ENCODE assay signal across 8 cellular contexts in genomic region chr6:146543940-146544661, GRCh38. TPM values are rescaled to one million over a fixed set of nuclear protein-coding genes. Genes with fewer than 3 reads are reported as not detected.
DNase-seq lines count a peak whose midpoint lies in the region; ATAC-seq, FAIRE-seq and TF ChIP-seq lines count a peak whose summit lies in the region.

No MANE protein-coding gene starts in this region.

- 23% methylated on average over 33 of the region's 34 CpGs for WGBS in GM12878 (ENCODE audit: insufficient coverage, insufficient replicate concordance, low lambda C conversion rate, missing lambda C conversion rate)
- no CpG with 5 or more reads among the region's 34 CpGs for WGBS in iPS DF 6.9 (ENCODE audit: insufficient coverage, insufficient read length)

- H3K27ac ChIP-seq in GM12878 (ENCODE audit: control insufficient read depth, insufficient read depth) (no peak overlapping the region), iPS DF 6.9 (ENCODE audit: low read length) (no peak overlapping the region)

- CTCF ChIA-PET in BJ (lab: Yijun Ruan, JAX) = interaction anchor here (1.0 to 1.5 kb wide), 5 partner anchors 8 to 158 kb away, joined by 3 to 7 read pairs (median 4); no protein-coding TSS in a partner anchor
- CTCF ChIA-PET in GM12878 (lab: Yijun Ruan, JAX) = interaction anchor here (0.5 kb wide), 1 partner anchor 156 kb away, joined by 3 read pairs; no protein-coding TSS in a partner anchor

- no peaks in the 10 kb centered on the region for H3K4me1 ChIP-seq in GM12878 (ENCODE audit: control insufficient read depth, insufficient read depth, low read length)
- H3K4me1 ChIP-seq in iPS DF 6.9 (ENCODE audit: control insufficient read depth, insufficient read depth, low read length) = no peaks in the 10 kb centered on the region; the same call in 1 of the 2 replicates

- FAIRE-seq in GM12878 (lab: Jason Lieb, UNC) = no peak

- H3K4me3 ChIP-seq in BJ (ENCODE audit: low read depth, low read length) (peak overlapping the region; percentile 94), NB4 (ENCODE audit: low read depth, low read length) (peak overlapping the region; percentile 76), GM12878 (no peak overlapping the region), iPS DF 6.9 (ENCODE audit: low read length) (peak overlapping the region; percentile 86)

- no peaks in the 10 kb centered on the region for H3K27me3 ChIP-seq in BJ (ENCODE audit: control insufficient read depth, insufficient read depth, low read length)
- H3K27me3 ChIP-seq in GM12878 (replicated peaks in 1 of 2; ENCODE audit: control insufficient read depth in 2 of 2, insufficient read depth in 2 of 2, low read length in 1 of 2) = no peaks in the 10 kb centered on the region; a peak in 3 of 4 replicates
- no peaks in the 10 kb centered on the region for H3K27me3 ChIP-seq in iPS DF 6.9 (ENCODE audit: control insufficient read depth, insufficient read depth, low read length)

- SMC1A ChIA-PET in GM12878 (lab: Charles Lee; ENCODE audit: uncharacterized antibody, unreplicated experiment) = no interaction called here

- peak overlapping the region; percentile 33 for H2AFZ ChIP-seq in GM12878 (ENCODE audit: control insufficient read depth, low read depth, low read length)

- no peaks in the 10 kb centered on the region for H3K79me2 ChIP-seq in GM12878 (ENCODE audit: control insufficient read depth, insufficient read depth, low read length)

- H3K36me3 ChIP-seq in BJ (ENCODE audit: control insufficient read depth, insufficient read depth, low read length) = no peaks in the 10 kb centered on the region
- no peaks in the 10 kb centered on the region for H3K36me3 ChIP-seq in GM12878 (ENCODE audit: control insufficient read depth in 2 of 2, insufficient read depth in 2 of 2, low read length in 1 of 2)
- no peaks in the 10 kb centered on the region for H3K36me3 ChIP-seq in iPS DF 6.9 (ENCODE audit: control insufficient read depth, insufficient read depth, low read length)

- TF ChIP-seq POLR2A in NB4 (IDR thresholded peaks at IDR 0.05; ENCODE audit: extremely low read depth, insufficient read length) (no peak), GM12878 (IDR thresholded peaks at IDR 0.05; ENCODE audit: low read depth, low read length) (no peak)

- H3K4me2 ChIP-seq in GM12878 (ENCODE audit: control insufficient read depth, insufficient read depth) = peak overlapping the region; percentile 42; the same call in 1 of the 2 replicates

- in situ Hi-C loops in GM12878 (cut with MboI) = no loop called here

- intact Hi-C loops in GM12878 (cut with micrococcal nuclease; ENCODE audit: unreplicated experiment) = no loop called here

- POLR2A ChIA-PET in BJ (lab: Charles Lee) (no interaction called here), GM12878 (lab: Charles Lee) (interaction anchor here (0.5 kb wide), 1 partner anchor 117 kb away, joined by 3 read pairs; no protein-coding TSS in a partner anchor)

- TF ChIP-seq CTCF in BJ (IDR thresholded peaks at IDR 0.05; ENCODE audit: insufficient read depth, low read depth, low read length) (no peak), NB4 (IDR thresholded peaks at IDR 0.05; ENCODE audit: low read depth, low read length) (no peak), GM12878 (IDR thresholded peaks at IDR 0.05 in 2 of 3, conservative IDR thresholded peaks at IDR 0.05 in 1 of 3; ENCODE audit: control insufficient read depth in 2 of 3, extremely low read depth in 1 of 3, insufficient read depth in 1 of 3, low read depth in 3 of 3, low read length in 3 of 3) (no peak)

- TF ChIP-seq EP300 in GM12878 (IDR thresholded peaks at IDR 0.05; ENCODE audit: borderline replicate concordance in 1 of 2, control insufficient read depth in 1 of 2, low read depth in 2 of 2, low read length in 2 of 2) = no peak

- DNase-seq in BJ (ENCODE audit: low read depth) = no peak
- DNase-seq in NB4 (ENCODE audit: low read depth) = peak; percentile 67
- no peak for DNase-seq in GM12878 (ENCODE audit: low read depth, low spot score)
- DNase-seq in iPS DF 6.9 (ENCODE audit: low read depth, low spot score) = no peak
- peak; percentile 6 for DNase-seq in putamen (ENCODE audit: low spot score)
- DNase-seq in central memory CD4-positive, alpha-beta T cell = no peak
- no peak for DNase-seq in NCI-H187 treated with DMSO at 0.1 percent for 48 hours (lab: John Stamatoyannopoulos, UW)

- TF ChIP-seq RAD21 in GM12878 (IDR thresholded peaks at IDR 0.05; ENCODE audit: insufficient read depth, low read depth, low read length) = no peak

- RAD21 ChIA-PET in GM12878 (lab: Charles Lee; ENCODE audit: unreplicated experiment) = no interaction called here

- no peaks in the 10 kb centered on the region for H4K20me1 ChIP-seq in GM12878 (ENCODE audit: control insufficient read depth, insufficient read depth)

- ATAC-seq in GM21447 (IDR thresholded peaks at IDR 0.05; ENCODE audit: unreplicated experiment) (peak; percentile 23), GM12878 (peak; percentile 13)

- H3K9me3 ChIP-seq in GM12878 (replicated peaks; ENCODE audit: control insufficient read depth, insufficient read depth, low read length) = no peaks in the 10 kb centered on the region
- no peaks in the 10 kb centered on the region for H3K9me3 ChIP-seq in iPS DF 6.9 (ENCODE audit: control insufficient read depth, insufficient read depth, low read length)

- H3K9ac ChIP-seq in GM12878 (ENCODE audit: control insufficient read depth, insufficient read depth, low read length) = no peak overlapping the region; the same call in 1 of the 2 replicates

- no TSS peak for BruUV-seq in GM12878 (replicated peaks; lab: Mats Ljungman, UMichigan)

TF ChIP-seq in GM12878, 131 proteins besides CTCF, POLR2A, EP300 and RAD21 (continues in another document):
- no peak for TF ChIP-seq CHD4 (IDR thresholded peaks at IDR 0.05)
- no peak for TF ChIP-seq HDGF (IDR thresholded peaks at IDR 0.05)
- no peak for TF ChIP-seq SP1 (IDR thresholded peaks at IDR 0.05; ENCODE audit: low read depth, low read length)
- no peak for TF ChIP-seq FOXK2 (IDR thresholded peaks at IDR 0.05)
- no peak for TF ChIP-seq WRNIP1 (IDR thresholded peaks at IDR 0.05; ENCODE audit: borderline replicate concordance, low read depth, low read length)
- no peak for TF ChIP-seq KDM1A (IDR thresholded peaks at IDR 0.05; ENCODE audit: borderline replicate concordance)
- no peak for TF ChIP-seq ZBED1 (IDR thresholded peaks at IDR 0.05; ENCODE audit: borderline replicate concordance)

RNA-seq across cellular contexts. Expression of gene RAB32, which starts 0.5 kb away (rescaled TPM):
- polyA plus RNA-seq in BJ (2011; rRNA removed) (77.3 and 86.5 TPM in 2 replicates), GM12878 (2011; rRNA removed) (0.39 and 0.50 TPM in 2 replicates), GM12878 (2014; fragmentation: Illumina TruSeq; extraction: Trizol) (not detected in 2 replicates), GM12878 (2014; fragmentation: Nextera tagmentation; extraction: Ambion mirVana) (not detected), GM12878 (2014; rRNA removed) (not detected in 2 replicates), GM12878 (2016; fragmentation: Nextera tagmentation; extraction: Ambion mirVana) (not detected)
- polyA minus RNA-seq in BJ (2011; rRNA and poly(A)+ RNA removed) = 9.2 and 16.6 TPM in 2 replicates
- total RNA-seq in GM12878 (2013; cell fraction: nucleolus; rRNA removed) = not detected in 2 replicates
- total RNA-seq in GM12878 (2014; rRNA removed) (not detected in 2 replicates), GM12878 (2014; rRNA removed; fragmentation: Illumina TruSeq; extraction: Trizol) (not detected in 2 replicates), GM12878 (2021) (not detected in 2 replicates)
- 0.31 TPM for polyA plus RNA-seq in GM12878 (2011; ENCODE audit: low read depth)
- polyA plus RNA-seq in GM12878 (2011; cell fraction: cytosol; rRNA removed) = 0.25 and 0.39 TPM in 2 replicates
- 0.10 and 0.18 TPM in 2 replicates for polyA plus RNA-seq in GM12878 (2011; cell fraction: nucleus; rRNA removed)
- 0.60 and 0.76 TPM in 2 replicates for polyA plus RNA-seq in GM12878 (2012)
- 0.15 TPM in 1 of 2 replicates, not detected in the other for polyA minus RNA-seq in GM12878 (2011; rRNA and poly(A)+ RNA removed)
- polyA minus RNA-seq in GM12878 (2011; cell fraction: cytosol; rRNA and poly(A)+ RNA removed) = not detected in 2 replicates
- polyA minus RNA-seq in GM12878 (2011; cell fraction: nucleus; rRNA and poly(A)+ RNA removed) = 0.24 TPM in 1 of 2 replicates, not detected in the other

RNA-seq across cellular contexts. Expression of gene ADGB, which starts 54.7 kb away (rescaled TPM):
- not detected in 2 replicates for polyA plus RNA-seq in BJ (2011; rRNA removed)
- polyA minus RNA-seq in BJ (2011; rRNA and poly(A)+ RNA removed) = not detected in 2 replicates
- total RNA-seq in GM12878 (2013; cell fraction: nucleolus; rRNA removed) = not detected in 2 replicates
- total RNA-seq in GM12878 (2014; rRNA removed) = not detected in 2 replicates
- total RNA-seq in GM12878 (2014; rRNA removed; fragmentation: Illumina TruSeq; extraction: Trizol) = not detected in 2 replicates
- total RNA-seq in GM12878 (2021) = not detected in 2 replicates
- not detected for polyA plus RNA-seq in GM12878 (2011; ENCODE audit: low read depth)
- polyA plus RNA-seq in GM12878 (2011; rRNA removed) = not detected in 2 replicates
- polyA plus RNA-seq in GM12878 (2011; cell fraction: cytosol; rRNA removed) = not detected in 2 replicates
- not detected in 2 replicates for polyA plus RNA-seq in GM12878 (2011; cell fraction: nucleus; rRNA removed)
- polyA plus RNA-seq in GM12878 (2012) = not detected in 2 replicates
- polyA plus RNA-seq in GM12878 (2014; fragmentation: Illumina TruSeq; extraction: Trizol) = not detected in 2 replicates
- polyA plus RNA-seq in GM12878 (2014; fragmentation: Nextera tagmentation; extraction: Ambion mirVana) = not detected
- polyA plus RNA-seq in GM12878 (2014; rRNA removed) = not detected in 2 replicates
- not detected for polyA plus RNA-seq in GM12878 (2016; fragmentation: Nextera tagmentation; extraction: Ambion mirVana)
- polyA minus RNA-seq in GM12878 (2011; rRNA and poly(A)+ RNA removed) = not detected in 2 replicates
- polyA minus RNA-seq in GM12878 (2011; cell fraction: cytosol; rRNA and poly(A)+ RNA removed) = not detected in 2 replicates
- polyA minus RNA-seq in GM12878 (2011; cell fraction: nucleus; rRNA and poly(A)+ RNA removed) = not detected in 2 replicates

Comparison
In these comparisons a context has a peak if more than half of its experiments do, and no peak if none do; other contexts are left out.
1. DNase-seq: peak in NB4 (single experiment) and putamen (single experiment); none in BJ (single experiment), GM12878 (single experiment), iPS DF 6.9 (single experiment), central memory CD4-positive, alpha-beta T cell (single experiment) and NCI-H187 treated with DMSO at 0.1 percent for 48 hours (single experiment).
2. RNA of gene RAB32, which starts 0.5 kb away (polyA plus RNA-seq): 77.3 to 86.5 TPM in BJ; 0.10 to 0.76 TPM in GM12878; every median in the first group is over 10 times any median in the second.